Comparison of ENCODE assay signal across 32 cellular contexts in genomic region chr17:78652024-78652423, GRCh38.
"Had no signal": no experiment of that assay in that cellular context is flagged by ENCODE, and none has a peak within 500 bp of the region (broad histone marks: within the 10 kb centered on the region; RNA-seq: fewer than 3 reads in every experiment).

No MANE protein-coding gene starts in this region.

- H2AFZ ChIP-seq: neural progenitor cell had no signal

- H3K4me3 Mint-ChIP-seq: immature natural killer cell; mesothelial cell of epicardium; naive B cell; natural killer cell; nephron progenitor cell; neural progenitor cell; stimulated activated effector memory CD8-positive, alpha-beta T cell treated with anti-CD3 and anti-CD28 coated beads, Interleukin-12 subunit alpha, Interleukin-12 subunit beta, amount 100 ng/mL, for 72 hours; stimulated activated naive CD8-positive, alpha-beta T cell treated with anti-CD3 and anti-CD28 coated beads, Interleukin-15, Interleukin-2, amounts not matched to agents 100 ng/mL and 50 ng/mL, for 24 hours had no signal

- H3K9me3 Mint-ChIP-seq: mesothelial cell of epicardium; natural killer cell; nephron progenitor cell; neural progenitor cell; stimulated activated effector memory CD8-positive, alpha-beta T cell treated with anti-CD3 and anti-CD28 coated beads, Interleukin-12 subunit alpha, Interleukin-12 subunit beta, amount 100 ng/mL, for 72 hours had no signal

- H3K36me3 ChIP-seq: heart left ventricle, left lung, neural progenitor cell, neutrophil, ovary, prostate gland, suprapubic skin, thoracic aorta, tibial artery, upper lobe of right lung had no signal

- ATAC-seq: left colon; natural killer cell; right cardiac atrium; stimulated activated effector memory CD8-positive, alpha-beta T cell treated with anti-CD3 and anti-CD28 coated beads, Interleukin-12 subunit alpha, Interleukin-12 subunit beta, amount 100 ng/mL, for 72 hours; upper lobe of right lung had no signal

- H3K4me1 ChIP-seq: neural progenitor cell, prostate gland, suprapubic skin, upper lobe of right lung had no signal

- H3K27me3 ChIP-seq: heart left ventricle, left lung, neural progenitor cell, neutrophil, ovary, suprapubic skin had no signal

- DNase-seq: heart left ventricle; hypothalamus; immature natural killer cell; kidney; left colon; left lung; mesendoderm; naive B cell; natural killer cell; nephron progenitor cell; occipital lobe; ovary; retina; stimulated activated CD4-positive, alpha-beta T cell treated with anti-CD3 and anti-CD28 coated beads, Interleukin-12 subunit alpha, Interleukin-12 subunit beta, amount 100 ng/mL, for 4 hours; stimulated activated CD4-positive, alpha-beta T cell treated with anti-CD3 and anti-CD28 coated beads, Interleukin-15, amount 100 ng/mL, for 24 hours; stimulated activated CD4-positive, alpha-beta T cell treated with anti-CD3 and anti-CD28 coated beads, Interleukin-2, amount 100 ng/mL, for 24 hours; stimulated activated CD4-positive, alpha-beta T cell treated with anti-CD3 and anti-CD28 coated beads, Interleukin-4, amount 100 ng/mL, for 24 hours; stimulated activated naive CD4-positive, alpha-beta T cell; tibial artery; trophoblast cell; upper lobe of right lung had no signal

- H3K36me3 Mint-ChIP-seq: mesothelial cell of epicardium; natural killer cell; neural progenitor cell; stimulated activated effector memory CD8-positive, alpha-beta T cell treated with anti-CD3 and anti-CD28 coated beads, Interleukin-12 subunit alpha, Interleukin-12 subunit beta, amount 100 ng/mL, for 72 hours had no signal

- H3K27ac ChIP-seq: neural progenitor cell, neutrophil, ovary, prostate gland, suprapubic skin, thoracic aorta, tibial artery, upper lobe of right lung had no signal

- H3K9me3 ChIP-seq: ovary, prostate gland, suprapubic skin, tibial artery, upper lobe of right lung had no signal

- H3K4me1 Mint-ChIP-seq: naive B cell; nephron progenitor cell; neural progenitor cell; stimulated activated effector memory CD8-positive, alpha-beta T cell treated with anti-CD3 and anti-CD28 coated beads, Interleukin-12 subunit alpha, Interleukin-12 subunit beta, amount 100 ng/mL, for 72 hours had no signal

- H3K4me3 ChIP-seq: heart left ventricle, left lung, lung, neural progenitor cell, ovary, prostate gland, skin epidermis, suprapubic skin, thoracic aorta, tibial artery, upper lobe of right lung had no signal

- H3K27ac Mint-ChIP-seq: immature natural killer cell; mesothelial cell of epicardium; natural killer cell; nephron progenitor cell; neural progenitor cell; stimulated activated effector memory CD8-positive, alpha-beta T cell treated with anti-CD3 and anti-CD28 coated beads, Interleukin-12 subunit alpha, Interleukin-12 subunit beta, amount 100 ng/mL, for 72 hours; stimulated activated naive CD8-positive, alpha-beta T cell treated with anti-CD3 and anti-CD28 coated beads, Interleukin-15, Interleukin-2, amounts not matched to agents 100 ng/mL and 50 ng/mL, for 24 hours had no signal

- H3K4me2 ChIP-seq: neural progenitor cell had no signal

- H3K9ac ChIP-seq: neural progenitor cell had no signal
